1 cellular context compared by ENCODE assay signal in the genomic region with DNA sequence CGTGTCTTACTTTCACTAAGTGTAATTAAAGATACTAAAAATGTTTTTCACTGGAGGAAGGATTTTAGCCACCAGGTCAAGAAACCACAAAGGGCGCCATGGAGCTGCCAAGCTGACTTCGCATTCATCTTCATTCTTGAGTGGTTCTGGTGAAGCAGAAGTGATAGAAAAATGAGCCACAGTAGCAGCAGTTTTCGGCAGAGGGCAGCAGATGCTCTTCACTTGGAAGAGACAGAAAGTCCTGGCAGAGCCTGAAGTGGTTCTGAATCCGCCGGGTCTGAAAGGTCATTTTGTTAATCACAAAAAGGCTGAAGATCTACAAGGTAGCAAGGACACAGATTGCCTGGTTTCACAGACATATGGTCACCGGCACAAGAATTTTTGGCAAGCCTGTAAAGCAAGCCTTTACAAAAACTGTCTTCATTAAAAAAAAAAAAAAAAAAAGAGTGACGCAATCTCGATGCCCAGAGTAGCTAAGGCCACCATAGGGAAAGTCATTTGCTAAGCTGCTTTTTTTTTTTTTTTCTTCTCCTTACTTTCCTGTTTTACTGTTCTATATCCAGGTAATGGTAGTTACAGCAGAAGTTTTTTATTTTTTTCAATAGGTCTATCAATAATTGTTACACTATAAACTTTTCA.
A peak's percentile ranks its signal among the peaks of the same experiment; 100 is the strongest.
TF ChIP-seq lines count a peak whose summit lies in the region.

No MANE protein-coding gene starts in this region.

TF ChIP-seq in HepG2, 621 proteins besides CTCF, POLR2A, EP300 and RAD21 (continued from another document):
- TF ChIP-seq, protein P1, sequence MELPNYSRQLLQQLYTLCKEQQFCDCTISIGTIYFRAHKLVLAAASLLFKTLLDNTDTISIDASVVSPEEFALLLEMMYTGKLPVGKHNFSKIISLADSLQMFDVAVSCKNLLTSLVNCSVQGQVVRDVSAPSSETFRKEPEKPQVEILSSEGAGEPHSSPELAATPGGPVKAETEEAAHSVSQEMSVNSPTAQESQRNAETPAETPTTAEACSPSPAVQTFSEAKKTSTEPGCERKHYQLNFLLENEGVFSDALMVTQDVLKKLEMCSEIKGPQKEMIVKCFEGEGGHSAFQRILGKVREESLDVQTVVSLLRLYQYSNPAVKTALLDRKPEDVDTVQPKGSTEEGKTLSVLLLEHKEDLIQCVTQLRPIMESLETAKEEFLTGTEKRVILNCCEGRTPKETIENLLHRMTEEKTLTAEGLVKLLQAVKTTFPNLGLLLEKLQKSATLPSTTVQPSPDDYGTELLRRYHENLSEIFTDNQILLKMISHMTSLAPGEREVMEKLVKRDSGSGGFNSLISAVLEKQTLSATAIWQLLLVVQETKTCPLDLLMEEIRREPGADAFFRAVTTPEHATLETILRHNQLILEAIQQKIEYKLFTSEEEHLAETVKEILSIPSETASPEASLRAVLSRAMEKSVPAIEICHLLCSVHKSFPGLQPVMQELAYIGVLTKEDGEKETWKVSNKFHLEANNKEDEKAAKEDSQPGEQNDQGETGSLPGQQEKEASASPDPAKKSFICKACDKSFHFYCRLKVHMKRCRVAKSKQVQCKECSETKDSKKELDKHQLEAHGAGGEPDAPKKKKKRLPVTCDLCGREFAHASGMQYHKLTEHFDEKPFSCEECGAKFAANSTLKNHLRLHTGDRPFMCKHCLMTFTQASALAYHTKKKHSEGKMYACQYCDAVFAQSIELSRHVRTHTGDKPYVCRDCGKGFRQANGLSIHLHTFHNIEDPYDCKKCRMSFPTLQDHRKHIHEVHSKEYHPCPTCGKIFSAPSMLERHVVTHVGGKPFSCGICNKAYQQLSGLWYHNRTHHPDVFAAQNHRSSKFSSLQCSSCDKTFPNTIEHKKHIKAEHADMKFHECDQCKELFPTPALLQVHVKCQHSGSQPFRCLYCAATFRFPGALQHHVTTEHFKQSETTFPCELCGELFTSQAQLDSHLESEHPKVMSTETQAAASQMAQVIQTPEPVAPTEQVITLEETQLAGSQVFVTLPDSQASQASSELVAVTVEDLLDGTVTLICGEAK (IDR thresholded peaks at IDR 0.05), result no peak
- TF ChIP-seq, protein P1 (CRISPR knock-in tag; IDR thresholded peaks at IDR 0.05), result no peak
- peak; percentile 61 for TF ChIP-seq STAG1 (CRISPR knock-in tag; IDR thresholded peaks at IDR 0.05)
- TF ChIP-seq CEBPG (CRISPR knock-in tag; IDR thresholded peaks at IDR 0.05), result peak; percentile 36; the same call in 1 of the 2 replicates
- TF ChIP-seq CEBPB (IDR thresholded peaks at IDR 0.05; ENCODE audit: borderline replicate concordance, low read depth, low read length), result peak; percentile 52; the same call in 1 of the 2 replicates
- TF ChIP-seq ZNF234 (CRISPR knock-in tag; conservative IDR thresholded peaks at IDR 0.05), result no peak
- peak; percentile 26; the same call in 1 of the 2 replicates for TF ChIP-seq SMC3 (IDR thresholded peaks at IDR 0.05; ENCODE audit: low read length)
